14 cellular contexts compared by ENCODE assay signal in genomic region chr15:77853008-77853328, GRCh38.
"Had no signal": no experiment of that assay in that cellular context is flagged by ENCODE, and none has a peak within 500 bp of the region (broad histone marks: within the 10 kb centered on the region; RNA-seq: fewer than 3 reads in every experiment).

No MANE protein-coding gene starts in this region.

- H3K36me3 ChIP-seq: upper lobe of left lung, vagina had no signal

- H3K27ac Mint-ChIP-seq: natural killer cell treated with Interleukin-12 subunit alpha and Interleukin-12 subunit beta and Interleukin-15 and Interleukin-18, amount 100 ng/mL, for 72 hours had no signal

- H3K9me3 Mint-ChIP-seq: natural killer cell treated with Interleukin-12 subunit alpha and Interleukin-12 subunit beta and Interleukin-15 and Interleukin-18, amount 100 ng/mL, for 72 hours had no signal

- H3K4me3 ChIP-seq: dorsolateral prefrontal cortex, smooth muscle cell, upper lobe of left lung, vagina had no signal

- H3K4me3 Mint-ChIP-seq: natural killer cell treated with Interleukin-12 subunit alpha and Interleukin-12 subunit beta and Interleukin-15 and Interleukin-18, amount 100 ng/mL, for 72 hours had no signal

- H3K9me3 ChIP-seq: vagina had no signal

- ATAC-seq: left lobe of liver; natural killer cell treated with Interleukin-12 subunit alpha and Interleukin-12 subunit beta and Interleukin-15 and Interleukin-18, amount 100 ng/mL, for 72 hours had no signal

- H3K27ac ChIP-seq: dorsolateral prefrontal cortex, upper lobe of left lung, vagina had no signal

- H3K4me2 ChIP-seq: smooth muscle cell had no signal

- H3K4me1 ChIP-seq: upper lobe of left lung, vagina had no signal

- H3K27me3 ChIP-seq: dorsolateral prefrontal cortex, upper lobe of left lung, vagina had no signal

- DNase-seq: cortex of kidney; effector CD8-positive, alpha-beta T cell; foreskin melanocyte; hippocampal formation; kidney glomerular epithelial cell; mammary epithelial cell; stimulated activated CD4-positive, alpha-beta T cell treated with anti-CD3 and anti-CD28 coated beads, Interleukin-2, amount 100 ng/mL, for 48 hours; stimulated activated naive CD4-positive, alpha-beta T cell treated with Interleukin-2 at 50 U/mL for 16 hours had no signal
